ENCODE assay signal across 20 cellular contexts in the genomic region with DNA sequence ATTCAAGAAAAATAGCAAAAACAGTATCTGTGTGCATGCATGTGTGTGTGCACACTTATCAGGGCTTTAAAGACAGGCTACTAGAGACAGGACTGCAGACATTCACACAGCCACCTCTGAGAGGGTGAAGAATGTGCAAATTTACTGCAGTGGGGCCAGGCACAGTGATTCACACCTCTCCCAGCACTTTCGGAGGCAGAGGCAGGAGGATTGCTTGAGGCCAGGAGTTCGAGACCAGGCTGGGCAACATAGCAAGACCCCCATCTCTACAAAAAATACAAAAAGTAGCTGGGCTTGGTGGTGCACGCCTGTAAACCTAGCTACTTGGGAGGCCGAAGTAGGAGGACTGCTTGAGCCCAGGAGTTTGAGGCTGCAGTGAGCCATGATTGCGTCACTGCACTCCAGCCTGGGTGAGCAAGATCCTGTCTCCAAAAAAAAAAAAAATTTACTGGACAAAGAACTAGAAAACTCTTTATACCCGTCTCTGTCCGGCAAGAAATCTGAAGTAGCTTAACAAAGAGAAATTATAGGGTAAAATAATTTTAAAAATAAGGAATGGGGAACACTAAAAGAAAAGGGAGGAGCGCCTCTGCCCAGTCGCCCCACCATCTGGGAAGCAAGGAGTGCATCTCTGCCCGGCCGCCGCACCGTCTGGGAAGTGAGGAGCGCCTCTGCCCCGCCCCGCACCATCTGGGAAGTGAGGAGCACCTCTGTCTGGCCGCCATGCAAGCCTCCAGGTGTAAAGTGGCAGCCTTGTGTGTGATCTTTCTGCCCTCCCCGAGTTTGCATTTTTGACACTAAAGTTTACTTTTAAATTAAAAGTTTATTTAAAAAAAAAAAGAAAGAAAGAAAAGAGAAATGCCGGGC.
"Had no signal": no experiment of that assay in that cellular context is flagged by ENCODE, and none has a peak within 500 bp of the region (broad histone marks: within the 10 kb centered on the region; RNA-seq: fewer than 3 reads in every experiment).

No MANE protein-coding gene starts in this region.

- ATAC-seq: activated CD4-positive, alpha-beta T cell treated with anti-CD3 and anti-CD28 coated beads for 36 hours; left colon had no signal

- H3K4me1 ChIP-seq: upper lobe of left lung had no signal

- H3K27me3 ChIP-seq: heart right ventricle, upper lobe of left lung had no signal

- H3K27ac Mint-ChIP-seq: activated CD4-positive, alpha-beta T cell treated with anti-CD3 and anti-CD28 coated beads for 36 hours; activated naive CD4-positive, alpha-beta T cell treated with anti-CD3 and anti-CD28 coated beads for 36 hours; activated naive CD8-positive, alpha-beta T cell treated with anti-CD3 and anti-CD28 coated beads, Interleukin-2, amount 10 ng/mL, durations not matched to agents 7 days and 5 days; memory B cell had no signal

- H3K9me3 Mint-ChIP-seq: activated B cell treated with CpG ODN at 0.5 μM for 24 hours; activated naive CD4-positive, alpha-beta T cell treated with anti-CD3 and anti-CD28 coated beads for 36 hours; activated naive CD8-positive, alpha-beta T cell treated with anti-CD3 and anti-CD28 coated beads, Interleukin-2, amount 10 ng/mL, durations not matched to agents 7 days and 5 days; memory B cell had no signal

- H3K9ac ChIP-seq: parathyroid adenoma had no signal

- H3K27me3 Mint-ChIP-seq: activated B cell treated with CpG ODN at 0.5 μM for 24 hours; activated CD4-positive, alpha-beta T cell treated with anti-CD3 and anti-CD28 coated beads for 36 hours; activated naive CD8-positive, alpha-beta T cell treated with anti-CD3 and anti-CD28 coated beads, Interleukin-2, amount 10 ng/mL, durations not matched to agents 7 days and 5 days; memory B cell had no signal

- FAIRE-seq: TTC549 had no signal

- H3K4me3 Mint-ChIP-seq: activated B cell treated with CpG ODN at 0.5 μM for 24 hours; activated CD4-positive, alpha-beta T cell treated with anti-CD3 and anti-CD28 coated beads for 36 hours; activated naive CD4-positive, alpha-beta T cell treated with anti-CD3 and anti-CD28 coated beads for 36 hours; activated naive CD8-positive, alpha-beta T cell treated with anti-CD3 and anti-CD28 coated beads, Interleukin-2, amount 10 ng/mL, durations not matched to agents 7 days and 5 days; memory B cell had no signal

- DNase-seq: activated B cell treated with CpG ODN at 0.5 μM for 24 hours; activated CD4-positive, alpha-beta T cell treated with anti-CD3 and anti-CD28 coated beads for 36 hours; activated CD4-positive, alpha-beta T cell treated with anti-CD3 and anti-CD28 coated beads, Interleukin-2, amount 50 U/mL, for 4 hours; activated effector memory CD4-positive, alpha-beta T cell treated with Interleukin-2 at 50 U/mL for 16 hours; activated naive CD4-positive, alpha-beta T cell treated with anti-CD3 and anti-CD28 coated beads for 36 hours; activated naive CD8-positive, alpha-beta T cell treated with anti-CD3 and anti-CD28 coated beads, Interleukin-2, amount 10 ng/mL, durations not matched to agents 7 days and 5 days; activated T-cell treated with anti-CD3 and anti-CD28 coated beads, Interleukin-2, amount 50 U/mL, for 48 hours; amygdala; erythroblast; heart right ventricle; islet precursor cell; right cardiac atrium; stimulated activated naive CD4-positive, alpha-beta T cell; T-helper 1 cell had no signal

- H3K4me3 ChIP-seq: heart right ventricle, mucosa of descending colon, upper lobe of left lung had no signal

- H3K9me3 ChIP-seq: heart right ventricle, mucosa of descending colon, upper lobe of left lung had no signal

- H2AFZ ChIP-seq: parathyroid adenoma had no signal

- H3K27ac ChIP-seq: parathyroid adenoma had no signal
